In the genomic region with DNA sequence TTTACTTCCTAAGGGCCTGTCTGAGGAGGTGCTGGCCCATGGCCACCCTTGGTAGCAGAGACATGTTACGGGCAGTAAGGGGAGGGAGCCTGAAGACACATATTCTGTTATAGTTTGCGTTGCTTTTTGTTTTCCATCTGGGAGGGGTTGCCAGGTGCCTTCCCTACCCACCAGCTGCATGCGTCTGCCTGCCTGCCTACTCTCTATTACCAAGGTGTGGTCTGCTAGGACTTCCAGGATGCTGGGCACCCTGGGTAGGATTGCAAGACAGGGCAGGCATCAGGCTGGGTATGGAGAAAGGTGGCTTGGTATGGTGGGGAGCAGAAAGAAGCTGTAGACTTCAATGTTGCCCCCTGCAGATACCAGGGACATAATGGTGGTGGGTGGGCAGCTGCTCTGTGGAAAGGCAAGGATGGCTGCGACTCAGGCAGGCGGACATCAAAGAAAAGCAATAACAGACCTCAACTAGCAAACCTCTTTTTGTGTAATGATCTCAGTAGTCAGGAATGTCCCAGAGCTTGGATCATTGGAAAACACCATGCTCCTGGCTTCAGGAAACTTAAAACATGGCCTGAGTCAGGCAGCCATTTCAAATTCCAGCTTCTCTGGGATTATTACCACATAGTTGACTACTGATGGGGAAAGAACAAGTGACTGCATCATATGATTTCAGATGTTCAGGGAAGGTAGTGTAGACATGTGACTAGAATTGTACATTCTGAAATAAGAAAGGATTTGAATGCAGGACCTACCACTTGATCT, we compare ENCODE assay signal across 11 cellular contexts.
DNase-seq lines count a peak whose midpoint lies in the region; ATAC-seq, FAIRE-seq and TF ChIP-seq lines count a peak whose summit lies in the region.
"Had no signal": no experiment of that assay in that cellular context is flagged by ENCODE, and none has a peak within 500 bp of the region (broad histone marks: within the 10 kb centered on the region; RNA-seq: fewer than 3 reads in every experiment).

No MANE protein-coding gene starts in this region.

- no peaks in the 10 kb centered on the region for H3K36me3 ChIP-seq in SJCRH30

- FAIRE-seq in frontal cortex (lab: Jason Lieb, UNC) = no peak

- no peak for ATAC-seq in HG02884 (IDR thresholded peaks at IDR 0.05; ENCODE audit: unreplicated experiment)
- ATAC-seq: CD8-positive, alpha-beta T cell had no signal

- 0 out of 2 replicates have a peak, but pooled peaks cover 3% of the 10 kb centered on the region for H3K9me3 ChIP-seq in SJCRH30 (replicated peaks)

- DNase-seq in GM04504 (ENCODE audit: low read depth) = peak; percentile 9
- DNase-seq in T1000 (lab: John Stamatoyannopoulos, UW) = peak; percentile 54
- DNase-seq in fibroblast of villous mesenchyme (ENCODE audit: low read depth) = peak; percentile 69
- peak; percentile 35 for DNase-seq in retinal pigment epithelial cell (ENCODE audit: low read depth)
- DNase-seq in SJCRH30 = no peak
- no peak for DNase-seq in frontal cortex (ENCODE audit: low spot score in 2 of 2)
- DNase-seq in NCI-H2107 treated with DMSO at 0.1 percent for 48 hours (lab: John Stamatoyannopoulos, UW; ENCODE audit: unreplicated experiment) = no peak
- DNase-seq: CD8-positive, alpha-beta T cell; H7; KBM-7 had no signal

- no peak overlapping the region for H3K4me3 ChIP-seq in fibroblast of villous mesenchyme (ENCODE audit: low read depth, low read length)
- H3K4me3 ChIP-seq in retinal pigment epithelial cell (ENCODE audit: low read length) = no peak overlapping the region
- no peak overlapping the region for H3K4me3 ChIP-seq in SJCRH30

- no peaks in the 10 kb centered on the region for H3K4me1 ChIP-seq in SJCRH30

- TF ChIP-seq CTCF in fibroblast of villous mesenchyme (IDR thresholded peaks at IDR 0.05; ENCODE audit: insufficient read depth, low read depth, low read length) (no peak), retinal pigment epithelial cell (conservative IDR thresholded peaks at IDR 0.05; ENCODE audit: low read depth, low read length) (no peak)

- H3K27ac ChIP-seq in SJCRH30 = no peak overlapping the region

- H3K27me3 ChIP-seq in SJCRH30 = no peaks in the 10 kb centered on the region

Comparison
In these comparisons a context has a peak if more than half of its experiments do, and no peak if none do; other contexts are left out.
1. DNase-seq: peak in GM04504 (single experiment), T1000 (single experiment), fibroblast of villous mesenchyme (single experiment) and retinal pigment epithelial cell (single experiment); none in SJCRH30 (0 of 2), frontal cortex (0 of 2) and NCI-H2107 treated with DMSO at 0.1 percent for 48 hours (single experiment).